Comparison of ENCODE assay signal across 8 cellular contexts in genomic region chr16:67841198-67841815, GRCh38. TPM values are rescaled to one million over a fixed set of nuclear protein-coding genes. Genes with fewer than 3 reads are reported as not detected.
DNase-seq lines count a peak whose midpoint lies in the region; ATAC-seq and TF ChIP-seq lines count a peak whose summit lies in the region.

No MANE protein-coding gene starts in this region.

- no peaks in the 10 kb centered on the region for H3K27me3 ChIP-seq in SU-DHL-6 (ENCODE audit: low read length)
- no peaks in the 10 kb centered on the region for H3K27me3 ChIP-seq in psoas muscle (ENCODE audit: insufficient read depth in 3 of 3, low read length in 2 of 3)

- 30 to 39% (median 32%) methylated on average over 17 of the region's 17 CpGs for WGBS in psoas muscle, 3 donors

- H3K79me2 ChIP-seq in SU-DHL-6 (ENCODE audit: insufficient read depth, low read length), result peaks cover 27% of the 10 kb centered on the region

- peak overlapping the region; percentile 99 for H2AFZ ChIP-seq in SU-DHL-6 (ENCODE audit: low read depth, low read length, severe bottlenecking)

- peak overlapping the region; percentile 92; the same call in 1 of the 2 replicates for H3K27ac ChIP-seq in SU-DHL-6 (ENCODE audit: low read depth, low read length)
- peak overlapping the region; percentile 100 for H3K27ac ChIP-seq in psoas muscle

- ATAC-seq in GM21367 (IDR thresholded peaks at IDR 0.05; ENCODE audit: unreplicated experiment), result peak; percentile 1
- ATAC-seq in psoas muscle, result peak; percentile 1 to 20 (median 12)

- TF ChIP-seq CTCF in SU-DHL-6 (IDR thresholded peaks at IDR 0.05; ENCODE audit: insufficient read depth, low read length, poor library complexity, severe bottlenecking) (no peak), fibroblast of the aortic adventitia (IDR thresholded peaks at IDR 0.05; ENCODE audit: insufficient read depth, low read length) (no peak), psoas muscle (IDR thresholded peaks at IDR 0.05) (no peak)

- intact Hi-C loops in psoas muscle (cut with DNase I), result loop anchor here in 1 of 2 donors (10.0 kb wide), 1 partner anchor 393 kb away; the partner anchor contains the start of gene ESRP2

- H3K36me3 ChIP-seq in SU-DHL-6 (ENCODE audit: low read length) (no peaks in the 10 kb centered on the region), psoas muscle (ENCODE audit: insufficient read depth in 1 of 2, low read depth in 1 of 2) (peaks cover 0 to 5% of the 10 kb centered on the region in 2 donors)

- H3F3A ChIP-seq in SU-DHL-6 (ENCODE audit: insufficient read depth), result peaks cover 21% of the 10 kb centered on the region

- H3K9me3 ChIP-seq in SU-DHL-6 (ENCODE audit: insufficient read depth, low read length), result no peaks in the 10 kb centered on the region
- no peaks in the 10 kb centered on the region for H3K9me3 ChIP-seq in psoas muscle

- H4K20me1 ChIP-seq in SU-DHL-6 (ENCODE audit: low read depth, low read length), result no peaks in the 10 kb centered on the region

- H3K4me2 ChIP-seq in SU-DHL-6 (ENCODE audit: low read depth, low read length, poor library complexity, severe bottlenecking), result peak overlapping the region; percentile 85

- peak overlapping the region; percentile 96 for H3K9ac ChIP-seq in SU-DHL-6 (ENCODE audit: low read length)

- peaks cover 32% of the 10 kb centered on the region for H3K4me1 ChIP-seq in psoas muscle

- peak overlapping the region; percentile 85 for H3K4me3 ChIP-seq in SU-DHL-6 (ENCODE audit: insufficient read depth, low read length, poor library complexity, severe bottlenecking)
- peak overlapping the region; percentile 50 for H3K4me3 ChIP-seq in fibroblast of the aortic adventitia (ENCODE audit: low read depth, low read length)
- peak overlapping the region; percentile 100 for H3K4me3 ChIP-seq in psoas muscle

- no peaks in the 10 kb centered on the region for H3K9me2 ChIP-seq in SU-DHL-6 (replicated peaks; ENCODE audit: insufficient read depth, low read length)

- DNase-seq in fibroblast of the aortic adventitia (ENCODE audit: low read depth) (no peak), psoas muscle (no peak), NCI-H524 (lab: John Stamatoyannopoulos, UW) (no peak), GF-D8 (lab: John Stamatoyannopoulos, UW) (no peak), NCI-H1930 (lab: John Stamatoyannopoulos, UW) (no peak), ecto neural progenitor cell (ENCODE audit: low spot score) (no peak)

RNA-seq across cellular contexts. Expression of gene THAP11, which starts 0.8 kb away (rescaled TPM):
- total RNA-seq in fibroblast of the aortic adventitia (ENCODE audit: low replicate concordance) (19.8 and 21.1 TPM in 2 replicates), psoas muscle (10 to 100 TPM; 30.2 to 37.8 (median 35.0) TPM)
- 10 to 100 TPM; 31.9 to 78.6 (median 35.0) TPM for polyA plus RNA-seq in psoas muscle

RNA-seq across cellular contexts. Expression of gene NUTF2, which starts 5.4 kb away (rescaled TPM):
- total RNA-seq in fibroblast of the aortic adventitia (ENCODE audit: low replicate concordance) (24.4 and 155 TPM in 2 replicates), psoas muscle (100 to 1,000 TPM in 2 of 4 donors, 10 to 100 TPM in 2; 77.4 to 104 (median 96.8) TPM)
- polyA plus RNA-seq in psoas muscle, result 100 to 1,000 TPM; 129 to 170 (median 134) TPM

RNA-seq across cellular contexts. Expression of gene CENPT, which starts 6.2 kb away (rescaled TPM):
- 28.9 and 39.9 TPM in 2 replicates for total RNA-seq in fibroblast of the aortic adventitia (ENCODE audit: low replicate concordance)
- 10 to 100 TPM; 17.2 to 26.4 (median 19.2) TPM for total RNA-seq in psoas muscle
- 10 to 100 TPM; 13.8 to 19.9 (median 19.9) TPM for polyA plus RNA-seq in psoas muscle

RNA-seq across cellular contexts. Expression of gene EDC4, which starts 31.5 kb away (rescaled TPM):
- total RNA-seq in fibroblast of the aortic adventitia (ENCODE audit: low replicate concordance), result 29.1 and 47.4 TPM in 2 replicates
- total RNA-seq in psoas muscle, result 10 to 100 TPM; 33.8 to 52.1 (median 42.1) TPM
- 10 to 100 TPM; 21.1 to 32.2 (median 23.8) TPM for polyA plus RNA-seq in psoas muscle

RNA-seq across cellular contexts. Expression of gene TSNAXIP1, which starts 34.6 kb away (rescaled TPM):
- total RNA-seq in fibroblast of the aortic adventitia (ENCODE audit: low replicate concordance), result 0.99 and 1.8 TPM in 2 replicates
- under 1 TPM; 0.29 to 0.88 (median 0.60) TPM for total RNA-seq in psoas muscle
- 1 to 10 TPM in 1 of 3 donors, under 1 TPM in 2; 0.27 to 1.4 (median 0.65) TPM for polyA plus RNA-seq in psoas muscle

Comparison
In these comparisons a context has a peak if more than half of its experiments do, and no peak if none do; other contexts are left out.
1. H3K4me3 ChIP-seq: peak in every context shown above with its lines; median percentile 100 in psoas muscle; 85 in SU-DHL-6; 50 in fibroblast of the aortic adventitia.